18 cellular contexts compared by ENCODE assay signal in genomic region chr3:150757768-150758167, GRCh38. TPM values are rescaled to one million over a fixed set of nuclear protein-coding genes. Genes with fewer than 3 reads are reported as not detected.
DNase-seq lines count a peak whose midpoint lies in the region; ATAC-seq and TF ChIP-seq lines count a peak whose summit lies in the region.
"Had no signal": no experiment of that assay in that cellular context is flagged by ENCODE, and none has a peak within 500 bp of the region (broad histone marks: within the 10 kb centered on the region; RNA-seq: fewer than 3 reads in every experiment).

No MANE protein-coding gene starts in this region.

- no peak for ATAC-seq in HG02759 (IDR thresholded peaks at IDR 0.05; ENCODE audit: unreplicated experiment)
- ATAC-seq: pancreas had no signal

- TF ChIP-seq POLR2A in adrenal gland (IDR thresholded peaks at IDR 0.05) = no peak

- peaks cover 0 to 65% (median 13%) of the 10 kb centered on the region in 3 donors for H3K36me3 Mint-ChIP-seq in CD8-positive, alpha-beta memory T cell
- peaks cover 25% of the 10 kb centered on the region for H3K36me3 Mint-ChIP-seq in MCF 10A (ENCODE audit: insufficient read depth, unreplicated experiment)

- no peak overlapping the region for H4K8ac ChIP-seq in neuronal stem cell (ENCODE audit: low read depth, low read length)

- H2BK15ac ChIP-seq in neuronal stem cell (ENCODE audit: low read length) = no peak overlapping the region

- no peaks in the 10 kb centered on the region for H3K9me3 Mint-ChIP-seq in CD8-positive, alpha-beta memory T cell
- H3K9me3 Mint-ChIP-seq in MCF 10A (ENCODE audit: unreplicated experiment) = no peaks in the 10 kb centered on the region
- H3K9me3 Mint-ChIP-seq: mesothelial cell of epicardium had no signal

- no peaks in the 10 kb centered on the region for H3K27me3 Mint-ChIP-seq in CD8-positive, alpha-beta memory T cell
- H3K27me3 Mint-ChIP-seq in MCF 10A (ENCODE audit: insufficient read depth, unreplicated experiment) = no peaks in the 10 kb centered on the region

- H3K79me1 ChIP-seq in neuronal stem cell (ENCODE audit: low read depth, low read length) = peaks cover 4% of the 10 kb centered on the region

- no peak overlapping the region for H4K91ac ChIP-seq in neuronal stem cell (ENCODE audit: low read depth, low read length, poor library complexity)

- H3K36me3 ChIP-seq in CD8-positive, alpha-beta memory T cell (ENCODE audit: insufficient read depth, low read length) = no peaks in the 10 kb centered on the region
- peaks cover 0 to 5% of the 10 kb centered on the region in 2 donors for H3K36me3 ChIP-seq in adrenal gland (replicated peaks in 1 of 2)
- peaks cover 0 to 7% of the 10 kb centered on the region in 2 donors for H3K36me3 ChIP-seq in neuronal stem cell (replicated peaks in 1 of 2; ENCODE audit: control insufficient read depth in 2 of 2, insufficient read depth in 2 of 2, low read length in 2 of 2)
- H3K36me3 ChIP-seq: cardiac muscle cell, pancreas had no signal

- H3K4me2 ChIP-seq in neuronal stem cell (ENCODE audit: insufficient read depth, low read length, poor library complexity, severe bottlenecking) = no peak overlapping the region

- no peak overlapping the region for H3K9ac ChIP-seq in neuronal stem cell (ENCODE audit: low read depth, low read length, poor library complexity)

- H3K4me3 ChIP-seq in CD8-positive, alpha-beta memory T cell (ENCODE audit: low read length) = no peak overlapping the region
- no peak overlapping the region for H3K4me3 ChIP-seq in adrenal gland
- no peak overlapping the region for H3K4me3 ChIP-seq in neuronal stem cell (ENCODE audit: low read length in 2 of 2)
- H3K4me3 ChIP-seq: cardiac muscle cell, pancreas had no signal

- TF ChIP-seq CTCF in C4-2B (conservative IDR thresholded peaks at IDR 0.05) (no peak), adrenal gland (IDR thresholded peaks at IDR 0.05) (no peak), MCF 10A (IDR thresholded peaks at IDR 0.05; ENCODE audit: unreplicated experiment) (no peak)

- no peak overlapping the region for H3K4ac ChIP-seq in neuronal stem cell (ENCODE audit: low read length)

- H2BK5ac ChIP-seq in neuronal stem cell (ENCODE audit: low read length) = no peak overlapping the region

- no peak overlapping the region for H2AFZ ChIP-seq in neuronal stem cell (ENCODE audit: low read length)

- peaks cover 66 to 81% (median 75%) of the 10 kb centered on the region in 3 donors for H3K4me1 Mint-ChIP-seq in CD8-positive, alpha-beta memory T cell
- peaks cover 33% of the 10 kb centered on the region for H3K4me1 Mint-ChIP-seq in MCF 10A (ENCODE audit: insufficient read depth, unreplicated experiment)

- no peak for DNase-seq in CD8-positive, alpha-beta memory T cell
- peak in 1 of 7 donors; percentile 30 for DNase-seq in adrenal gland
- no peak for DNase-seq in neuronal stem cell (ENCODE audit: low spot score)
- DNase-seq in NCI-H1092 treated with DMSO at 0.1 percent for 48 hours (lab: John Stamatoyannopoulos, UW) = no peak
- DNase-seq in occipital lobe (lab: John Stamatoyannopoulos, UW) = no peak
- no peak for DNase-seq in MCF 10A (ENCODE audit: unreplicated experiment)
- DNase-seq: activated CD4-positive, CD25-positive, alpha-beta regulatory T cell treated with anti-CD3 and anti-CD28 coated beads, Interleukin-2, amount 50 U/mL, for 72 hours; HCEC 1CT; NCI-H1048; NCI-H82; pancreas had no signal

- CTCF ChIA-PET in CD8-positive, alpha-beta memory T cell (lab: Charles Lee) = interaction anchor here (0.9 kb wide), 1 partner anchor 348 kb away, joined by 3 read pairs; no protein-coding TSS in a partner anchor
- CTCF ChIA-PET in MCF 10A (lab: Yijun Ruan, JAX) = interaction anchor here (1.2 kb wide), 1 partner anchor 36 kb away, joined by 3 read pairs; no protein-coding TSS in a partner anchor

- POLR2A ChIA-PET in CD8-positive, alpha-beta memory T cell (lab: Charles Lee) = no interaction called here
- POLR2A ChIA-PET in MCF 10A (lab: Yijun Ruan, JAX) = interaction anchor here (0.6 kb wide), 2 partner anchors 874 to 1110 kb away, joined by 3 read pairs; no protein-coding TSS in a partner anchor

- no peak overlapping the region for H3K23ac ChIP-seq in neuronal stem cell (ENCODE audit: low read depth, low read length, poor library complexity)

- peak overlapping the region; percentile 32 for H3K18ac ChIP-seq in neuronal stem cell (ENCODE audit: low read length)

- no peaks in the 10 kb centered on the region for H3K9me3 ChIP-seq in CD8-positive, alpha-beta memory T cell (ENCODE audit: low read length)
- H3K9me3 ChIP-seq in adrenal gland (replicated peaks in 1 of 3) (no peaks in the 10 kb centered on the region), neuronal stem cell (replicated peaks in 1 of 2; ENCODE audit: control insufficient read depth in 2 of 2, insufficient read depth in 1 of 2, low read depth in 1 of 2, low read length in 2 of 2) (no peaks in the 10 kb centered on the region)
- H3K9me3 ChIP-seq: pancreas had no signal

- intact Hi-C loops in adrenal gland (cut with DNase I) (no loop called here), MCF 10A (cut with micrococcal nuclease) (no loop called here)

- H3K14ac ChIP-seq in neuronal stem cell (ENCODE audit: low read length) = peak overlapping the region; percentile 5

- H3K27ac Mint-ChIP-seq in CD8-positive, alpha-beta memory T cell = peak overlapping the region; percentile 24 to 93 (median 80)
- no peak overlapping the region for H3K27ac Mint-ChIP-seq in MCF 10A (ENCODE audit: low read depth, unreplicated experiment)
- H3K27ac Mint-ChIP-seq: mesothelial cell of epicardium had no signal

- BruUV-seq in MCF 10A (replicated peaks; lab: Mats Ljungman, UMichigan) = no TSS peak

- H3K27ac ChIP-seq in C4-2B = peak overlapping the region; percentile 5; the same call in 1 of the 2 replicates
- no peak overlapping the region for H3K27ac ChIP-seq in CD8-positive, alpha-beta memory T cell (ENCODE audit: low read depth, low read length)
- peak overlapping the region in 4 of 5 donors; percentile 70 to 99 (median 98) for H3K27ac ChIP-seq in adrenal gland
- no peak overlapping the region for H3K27ac ChIP-seq in neuronal stem cell (replicated peaks; ENCODE audit: low read length)
- H3K27ac ChIP-seq: cardiac muscle cell, pancreas had no signal

- no peak overlapping the region for H2BK120ac ChIP-seq in neuronal stem cell (ENCODE audit: low read depth, low read length)

- peaks cover 38% of the 10 kb centered on the region for H3K4me1 ChIP-seq in CD8-positive, alpha-beta memory T cell (ENCODE audit: insufficient read depth, low read length)
- H3K4me1 ChIP-seq in adrenal gland (replicated peaks in 1 of 2) = peaks cover 53 to 79% of the 10 kb centered on the region in 2 donors
- H3K4me1 ChIP-seq in neuronal stem cell (ENCODE audit: control insufficient read depth in 2 of 2, insufficient read depth in 1 of 2, low read depth in 1 of 2, low read length in 2 of 2) = peaks cover 0 to 4% of the 10 kb centered on the region in 2 donors

- H3K4me3 Mint-ChIP-seq in CD8-positive, alpha-beta memory T cell = peak overlapping the region in 5 of 7 donors; percentile 29 to 63 (median 60)
- no peak overlapping the region for H3K4me3 Mint-ChIP-seq in MCF 10A (ENCODE audit: unreplicated experiment)
- H3K4me3 Mint-ChIP-seq: mesothelial cell of epicardium had no signal

- no peaks in the 10 kb centered on the region for H3K27me3 ChIP-seq in CD8-positive, alpha-beta memory T cell (ENCODE audit: insufficient read depth, low read length, poor library complexity, severe bottlenecking)
- H3K27me3 ChIP-seq in adrenal gland (no peaks in the 10 kb centered on the region), neuronal stem cell (ENCODE audit: control insufficient read depth in 3 of 3, insufficient read depth in 3 of 3, low read depth in 1 of 3, low read length in 3 of 3) (peaks cover 0 to 2% (median 0%) of the 10 kb centered on the region in 3 experiments)
- H3K27me3 ChIP-seq: cardiac muscle cell, pancreas had no signal

- no peak overlapping the region for H2AK5ac ChIP-seq in neuronal stem cell (ENCODE audit: low read depth, low read length)

- no peak overlapping the region for H2BK12ac ChIP-seq in neuronal stem cell (ENCODE audit: low read length)

RNA-seq across cellular contexts. Expression of gene SIAH2, which starts 5.2 kb away (rescaled TPM):
- 100 to 1,000 TPM; 111 to 115 TPM for total RNA-seq in CD8-positive, alpha-beta memory T cell
- 48.1 TPM for polyA plus RNA-seq in CD8-positive, alpha-beta memory T cell
- 100 to 1,000 TPM in 6 of 8 donors, 10 to 100 TPM in 2; 59.8 to 216 (median 121) TPM for total RNA-seq in adrenal gland
- 10 to 100 TPM; 22.1 to 75.6 (median 24.3) TPM for polyA plus RNA-seq in adrenal gland
- 16.1 TPM for polyA plus RNA-seq in neuronal stem cell (2013, experiment 1 of 2)
- 16.2 TPM for polyA plus RNA-seq in neuronal stem cell (2013, experiment 2 of 2)
- total RNA-seq in occipital lobe = 29.3 TPM
- 20.0 and 35.4 TPM in 2 replicates for total RNA-seq in MCF 10A (2022)

RNA-seq across cellular contexts. Expression of gene ERICH6, which starts 54.0 kb away (rescaled TPM):
- total RNA-seq in CD8-positive, alpha-beta memory T cell = under 1 TPM in 1 of 2 experiments, not detected in 1; 0.39 TPM
- not detected for polyA plus RNA-seq in CD8-positive, alpha-beta memory T cell
- total RNA-seq in adrenal gland = under 1 TPM in 3 of 8 donors, not detected in 5; 0.46 to 0.55 (median 0.47) TPM
- not detected for polyA plus RNA-seq in adrenal gland
- polyA plus RNA-seq in neuronal stem cell (2013, experiment 1 of 2) = 0.04 TPM
- polyA plus RNA-seq in neuronal stem cell (2013, experiment 2 of 2) = 0.01 TPM
- not detected for total RNA-seq in occipital lobe
- not detected in 2 replicates for total RNA-seq in MCF 10A (2022)
- total RNA-seq: cardiac muscle cell, G401, RPMI7951, skeletal muscle tissue had no signal
- polyA plus RNA-seq: pancreas had no signal

Comparison
In these comparisons a context has a peak if more than half of its experiments do, and no peak if none do; other contexts are left out.
1. H3K27ac ChIP-seq: peak in C4-2B (single experiment) and adrenal gland (4 of 5); none in CD8-positive, alpha-beta memory T cell (single experiment) and neuronal stem cell (single experiment).